2 cellular contexts compared by ENCODE assay signal in the genomic region with DNA sequence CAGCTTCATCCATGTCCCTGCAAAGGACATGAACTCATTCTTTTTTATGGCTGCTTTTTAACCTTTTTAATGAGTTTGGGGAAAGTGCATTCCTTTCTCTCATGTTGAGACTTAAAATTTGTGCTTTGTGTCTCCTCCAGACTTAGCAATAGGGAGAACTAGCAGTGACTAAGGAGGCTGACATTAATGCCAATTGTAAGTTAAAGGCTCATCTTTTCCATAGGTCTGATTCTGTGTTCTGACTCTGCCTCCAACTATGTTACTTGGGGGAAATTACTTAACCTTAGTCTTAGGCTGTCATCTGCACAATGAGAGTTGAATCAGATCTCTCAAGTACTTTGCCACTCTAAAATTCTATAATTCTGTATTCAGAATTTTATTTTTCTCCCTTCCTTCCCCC.
TF ChIP-seq lines count a peak whose summit lies in the region.

No MANE protein-coding gene starts in this region.

TF ChIP-seq in HEK293, 187 proteins besides CTCF, POLR2A, EP300 and RAD21:
- no peak for TF ChIP-seq ZNF707 (tag by site-specific recombination; IDR thresholded peaks at IDR 0.05)
- no peak for TF ChIP-seq ZNF670 (tag by site-specific recombination; IDR thresholded peaks at IDR 0.05; ENCODE audit: low read depth)
- TF ChIP-seq TSHZ1 (tag by site-specific recombination; IDR thresholded peaks at IDR 0.05; ENCODE audit: borderline replicate concordance): no peak
- TF ChIP-seq, protein P1, sequence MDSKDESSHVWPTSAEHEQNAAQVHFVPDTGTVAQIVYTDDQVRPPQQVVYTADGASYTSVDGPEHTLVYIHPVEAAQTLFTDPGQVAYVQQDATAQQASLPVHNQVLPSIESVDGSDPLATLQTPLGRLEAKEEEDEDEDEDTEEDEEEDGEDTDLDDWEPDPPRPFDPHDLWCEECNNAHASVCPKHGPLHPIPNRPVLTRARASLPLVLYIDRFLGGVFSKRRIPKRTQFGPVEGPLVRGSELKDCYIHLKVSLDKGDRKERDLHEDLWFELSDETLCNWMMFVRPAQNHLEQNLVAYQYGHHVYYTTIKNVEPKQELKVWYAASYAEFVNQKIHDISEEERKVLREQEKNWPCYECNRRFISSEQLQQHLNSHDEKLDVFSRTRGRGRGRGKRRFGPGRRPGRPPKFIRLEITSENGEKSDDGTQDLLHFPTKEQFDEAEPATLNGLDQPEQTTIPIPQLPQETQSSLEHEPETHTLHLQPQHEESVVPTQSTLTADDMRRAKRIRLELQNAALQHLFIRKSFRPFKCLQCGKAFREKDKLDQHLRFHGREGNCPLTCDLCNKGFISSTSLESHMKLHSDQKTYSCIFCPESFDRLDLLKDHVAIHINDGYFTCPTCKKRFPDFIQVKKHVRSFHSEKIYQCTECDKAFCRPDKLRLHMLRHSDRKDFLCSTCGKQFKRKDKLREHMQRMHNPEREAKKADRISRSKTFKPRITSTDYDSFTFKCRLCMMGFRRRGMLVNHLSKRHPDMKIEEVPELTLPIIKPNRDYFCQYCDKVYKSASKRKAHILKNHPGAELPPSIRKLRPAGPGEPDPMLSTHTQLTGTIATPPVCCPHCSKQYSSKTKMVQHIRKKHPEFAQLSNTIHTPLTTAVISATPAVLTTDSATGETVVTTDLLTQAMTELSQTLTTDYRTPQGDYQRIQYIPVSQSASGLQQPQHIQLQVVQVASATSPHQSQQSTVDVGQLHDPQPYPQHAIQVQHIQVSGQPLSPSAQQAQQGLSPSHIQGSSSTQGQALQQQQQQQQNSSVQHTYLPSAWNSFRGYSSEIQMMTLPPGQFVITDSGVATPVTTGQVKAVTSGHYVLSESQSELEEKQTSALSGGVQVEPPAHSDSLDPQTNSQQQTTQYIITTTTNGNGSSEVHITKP (tag by site-specific recombination; IDR thresholded peaks at IDR 0.05): 0 out of 2 replicates have a peak, but pooled peaks have one; percentile 50
- TF ChIP-seq PRDM1 (tag by site-specific recombination; IDR thresholded peaks at IDR 0.05): peak; percentile 80

TF ChIP-seq in GM12878, 131 proteins besides CTCF, POLR2A, EP300 and RAD21:
- TF ChIP-seq STAT3 (IDR thresholded peaks at IDR 0.05; ENCODE audit: low read depth, low read length) (no peak), PAX5 (IDR thresholded peaks at IDR 0.05; ENCODE audit: borderline replicate concordance, low read depth, low read length) (no peak), ZBTB33 (IDR thresholded peaks at IDR 0.05) (no peak), EGR1 (IDR thresholded peaks at IDR 0.05; ENCODE audit: borderline replicate concordance in 1 of 2, low read depth in 2 of 2, low read length in 2 of 2) (no peak), FOS (IDR thresholded peaks at IDR 0.05; ENCODE audit: borderline replicate concordance, extremely low read depth, insufficient read length) (no peak), JUNB (IDR thresholded peaks at IDR 0.05) (no peak), TARDBP (IDR thresholded peaks at IDR 0.05; ENCODE audit: borderline replicate concordance) (no peak), BMI1 (IDR thresholded peaks at IDR 0.05; ENCODE audit: borderline replicate concordance) (no peak), ELK1 (IDR thresholded peaks at IDR 0.05; ENCODE audit: low read depth, low read length) (no peak)
- TF ChIP-seq, protein P2, sequence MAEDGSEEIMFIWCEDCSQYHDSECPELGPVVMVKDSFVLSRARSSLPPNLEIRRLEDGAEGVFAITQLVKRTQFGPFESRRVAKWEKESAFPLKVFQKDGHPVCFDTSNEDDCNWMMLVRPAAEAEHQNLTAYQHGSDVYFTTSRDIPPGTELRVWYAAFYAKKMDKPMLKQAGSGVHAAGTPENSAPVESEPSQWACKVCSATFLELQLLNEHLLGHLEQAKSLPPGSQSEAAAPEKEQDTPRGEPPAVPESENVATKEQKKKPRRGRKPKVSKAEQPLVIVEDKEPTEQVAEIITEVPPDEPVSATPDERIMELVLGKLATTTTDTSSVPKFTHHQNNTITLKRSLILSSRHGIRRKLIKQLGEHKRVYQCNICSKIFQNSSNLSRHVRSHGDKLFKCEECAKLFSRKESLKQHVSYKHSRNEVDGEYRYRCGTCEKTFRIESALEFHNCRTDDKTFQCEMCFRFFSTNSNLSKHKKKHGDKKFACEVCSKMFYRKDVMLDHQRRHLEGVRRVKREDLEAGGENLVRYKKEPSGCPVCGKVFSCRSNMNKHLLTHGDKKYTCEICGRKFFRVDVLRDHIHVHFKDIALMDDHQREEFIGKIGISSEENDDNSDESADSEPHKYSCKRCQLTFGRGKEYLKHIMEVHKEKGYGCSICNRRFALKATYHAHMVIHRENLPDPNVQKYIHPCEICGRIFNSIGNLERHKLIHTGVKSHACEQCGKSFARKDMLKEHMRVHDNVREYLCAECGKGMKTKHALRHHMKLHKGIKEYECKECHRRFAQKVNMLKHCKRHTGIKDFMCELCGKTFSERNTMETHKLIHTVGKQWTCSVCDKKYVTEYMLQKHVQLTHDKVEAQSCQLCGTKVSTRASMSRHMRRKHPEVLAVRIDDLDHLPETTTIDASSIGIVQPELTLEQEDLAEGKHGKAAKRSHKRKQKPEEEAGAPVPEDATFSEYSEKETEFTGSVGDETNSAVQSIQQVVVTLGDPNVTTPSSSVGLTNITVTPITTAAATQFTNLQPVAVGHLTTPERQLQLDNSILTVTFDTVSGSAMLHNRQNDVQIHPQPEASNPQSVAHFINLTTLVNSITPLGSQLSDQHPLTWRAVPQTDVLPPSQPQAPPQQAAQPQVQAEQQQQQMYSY (CRISPR knock-in tag; IDR thresholded peaks at IDR 0.05): no peak
- TF ChIP-seq, protein P3, sequence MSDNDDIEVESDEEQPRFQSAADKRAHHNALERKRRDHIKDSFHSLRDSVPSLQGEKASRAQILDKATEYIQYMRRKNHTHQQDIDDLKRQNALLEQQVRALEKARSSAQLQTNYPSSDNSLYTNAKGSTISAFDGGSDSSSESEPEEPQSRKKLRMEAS (IDR thresholded peaks at IDR 0.05; ENCODE audit: low read depth, low read length): no peak
